Comparison of ENCODE assay signal across 19 cellular contexts in the genomic region with DNA sequence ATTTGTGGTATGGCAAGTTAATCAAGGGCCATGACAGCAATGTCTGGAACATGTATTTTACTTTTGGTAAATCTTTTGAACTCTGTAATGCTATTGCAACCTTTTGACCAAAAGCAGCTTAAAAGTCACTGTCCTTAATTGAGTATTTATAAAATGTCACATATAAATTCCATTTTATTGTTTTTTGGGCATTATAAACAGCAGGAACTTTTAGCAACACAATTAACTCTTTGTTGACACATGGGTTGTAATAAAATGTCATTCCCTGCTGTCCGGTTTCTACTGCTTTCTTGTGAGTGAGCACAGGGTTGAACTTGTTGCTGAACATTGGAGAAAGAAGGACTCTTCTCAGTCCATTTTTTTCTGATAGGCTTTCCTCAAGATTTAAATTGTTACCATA.
"Had no signal": no experiment of that assay in that cellular context is flagged by ENCODE, and none has a peak within 500 bp of the region (broad histone marks: within the 10 kb centered on the region; RNA-seq: fewer than 3 reads in every experiment).

No MANE protein-coding gene starts in this region.

- DNase-seq: colonic mucosa; cortex of kidney; dermis blood vessel endothelial cell; dorsolateral prefrontal cortex; effector CD4-positive, alpha-beta T cell; effector CD8-positive, alpha-beta T cell; effector memory CD4-positive, alpha-beta T cell; effector memory CD8-positive, alpha-beta T cell; endodermal cell; erythroblast; esophagus squamous epithelium; foreskin fibroblast; foreskin keratinocyte; foreskin melanocyte; gastrocnemius medialis; glutamatergic neuron; head of caudate nucleus; heart left ventricle; heart right ventricle had no signal
